Comparison of ENCODE assay signal across 2 cellular contexts in genomic region chr1:109892476-109893368, GRCh38.
TF ChIP-seq lines count a peak whose summit lies in the region.

No MANE protein-coding gene starts in this region.

TF ChIP-seq in A549, 52 proteins besides CTCF, POLR2A, EP300 and RAD21 (continued from another document):
- TF ChIP-seq MAFK (IDR thresholded peaks at IDR 0.05; ENCODE audit: partially characterized antibody) = no peak
- TF ChIP-seq ZC3H11A (IDR thresholded peaks at IDR 0.05) = no peak
- no peak for TF ChIP-seq RFX5 (IDR thresholded peaks at IDR 0.05)
- no peak for TF ChIP-seq CEBPB (IDR thresholded peaks at IDR 0.05)
- no peak for TF ChIP-seq HEYL (CRISPR knock-in tag; IDR thresholded peaks at IDR 0.05)
- no peak for TF ChIP-seq HES2 (IDR thresholded peaks at IDR 0.05)
- no peak for TF ChIP-seq POLR2AphosphoS2 (conservative IDR thresholded peaks at IDR 0.05; ENCODE audit: low read length)
TF ChIP-seq in A549: peak in this region for 0.

TF ChIP-seq in IMR-90, 13 proteins besides CTCF, POLR2A, EP300 and RAD21 (continued from another document):
- peak; percentile 0; the same call in 1 of the 2 replicates for TF ChIP-seq MAZ (IDR thresholded peaks at IDR 0.05; ENCODE audit: borderline replicate concordance, low read depth, low read length)
